Comparison of ENCODE assay signal across 26 cellular contexts in genomic region chr9:5384436-5384835, GRCh38. TPM values are rescaled to one million over a fixed set of nuclear protein-coding genes. Genes with fewer than 3 reads are reported as not detected.
DNase-seq lines count a peak whose midpoint lies in the region; ATAC-seq lines count a peak whose summit lies in the region.
"Had no signal": no experiment of that assay in that cellular context is flagged by ENCODE, and none has a peak within 500 bp of the region (broad histone marks: within the 10 kb centered on the region; RNA-seq: fewer than 3 reads in every experiment).

No MANE protein-coding gene starts in this region.

- no peaks in the 10 kb centered on the region for H3K27me3 Mint-ChIP-seq in activated T-cell treated with anti-CD3 and anti-CD28 coated beads, Interleukin-2, amount 50 U/mL, for 24 hours
- H3K27me3 Mint-ChIP-seq in activated T-cell treated with anti-CD3 and anti-CD28 coated beads, Interleukin-2, amount 50 U/mL, for 4 hours (ENCODE audit: low read depth) = no peaks in the 10 kb centered on the region
- no peaks in the 10 kb centered on the region for H3K27me3 Mint-ChIP-seq in T-helper 2 cell treated with Interferon-gamma antibody and Interleukin-4, amounts not matched to agents 5 μg/mL and 100 μg/mL, for 36 hours (ENCODE audit: low read depth)
- H3K27me3 Mint-ChIP-seq: CD4-positive, alpha-beta memory T cell; CD4-positive, CD25-positive, alpha-beta regulatory T cell; CD8-positive, alpha-beta memory T cell had no signal

- H3K4me1 Mint-ChIP-seq in activated T-cell treated with anti-CD3 and anti-CD28 coated beads, Interleukin-2, amount 50 U/mL, for 24 hours (ENCODE audit: low read depth) = peaks cover 20% of the 10 kb centered on the region
- H3K4me1 Mint-ChIP-seq in activated T-cell treated with anti-CD3 and anti-CD28 coated beads, Interleukin-2, amount 50 U/mL, for 4 hours (ENCODE audit: low read depth) = peaks cover 13% of the 10 kb centered on the region
- peaks cover 30% of the 10 kb centered on the region for H3K4me1 Mint-ChIP-seq in T-helper 2 cell treated with Interferon-gamma antibody and Interleukin-4, amounts not matched to agents 5 μg/mL and 100 μg/mL, for 36 hours (ENCODE audit: low read depth)

- no peak for ATAC-seq in activated T-cell treated with anti-CD3 and anti-CD28 coated beads, Interleukin-2, amount 50 U/mL, for 4 hours
- no peak for ATAC-seq in GM18907 (IDR thresholded peaks at IDR 0.05; ENCODE audit: unreplicated experiment)
- ATAC-seq: GM12878 had no signal

- DNase-seq in activated T-cell treated with anti-CD3 and anti-CD28 coated beads, Interleukin-2, amount 50 U/mL, for 24 hours = no peak
- no peak for DNase-seq in activated T-cell treated with anti-CD3 and anti-CD28 coated beads, Interleukin-2, amount 50 U/mL, for 4 hours
- DNase-seq in OCI-M1 (lab: John Stamatoyannopoulos, UW) = peak; percentile 90
- no peak for DNase-seq in T-helper 2 cell treated with Interferon-gamma antibody and Interleukin-4, amounts not matched to agents 5 μg/mL and 100 μg/mL, for 36 hours (ENCODE audit: low spot score)
- DNase-seq in ureter (ENCODE audit: low spot score) = no peak
- no peak for DNase-seq in pons (ENCODE audit: low spot score)
- DNase-seq: 8988T; ACHN; BE2C; C1 segment of cervical spinal cord; CD4-positive, alpha-beta memory T cell; CD4-positive, CD25-positive, alpha-beta regulatory T cell; CD8-positive, alpha-beta memory T cell; COR-L47; DMS 273 treated with DMSO at 0.1 percent for 48 hours; DMS153; DMS53; DMS79; DND-41; EL; GDM1 had no signal

- H3K36me3 Mint-ChIP-seq in activated T-cell treated with anti-CD3 and anti-CD28 coated beads, Interleukin-2, amount 50 U/mL, for 24 hours (ENCODE audit: low read depth) = peaks cover 20% of the 10 kb centered on the region
- H3K36me3 Mint-ChIP-seq in activated T-cell treated with anti-CD3 and anti-CD28 coated beads, Interleukin-2, amount 50 U/mL, for 4 hours (ENCODE audit: insufficient read depth) = peaks cover 31% of the 10 kb centered on the region
- H3K36me3 Mint-ChIP-seq in T-helper 2 cell treated with Interferon-gamma antibody and Interleukin-4, amounts not matched to agents 5 μg/mL and 100 μg/mL, for 36 hours (ENCODE audit: low read depth) = peaks cover 4% of the 10 kb centered on the region
- H3K36me3 Mint-ChIP-seq: CD14-positive monocyte had no signal

- no peaks in the 10 kb centered on the region for H3K9me3 Mint-ChIP-seq in activated T-cell treated with anti-CD3 and anti-CD28 coated beads, Interleukin-2, amount 50 U/mL, for 24 hours
- no peaks in the 10 kb centered on the region for H3K9me3 Mint-ChIP-seq in activated T-cell treated with anti-CD3 and anti-CD28 coated beads, Interleukin-2, amount 50 U/mL, for 4 hours
- H3K9me3 Mint-ChIP-seq in T-helper 2 cell treated with Interferon-gamma antibody and Interleukin-4, amounts not matched to agents 5 μg/mL and 100 μg/mL, for 36 hours = no peaks in the 10 kb centered on the region
- H3K9me3 Mint-ChIP-seq: CD4-positive, alpha-beta memory T cell; CD4-positive, CD25-positive, alpha-beta regulatory T cell; CD8-positive, alpha-beta memory T cell had no signal

- peak overlapping the region; percentile 3 for H3K27ac Mint-ChIP-seq in activated T-cell treated with anti-CD3 and anti-CD28 coated beads, Interleukin-2, amount 50 U/mL, for 24 hours
- peak overlapping the region; percentile 11 for H3K27ac Mint-ChIP-seq in T-helper 2 cell treated with Interferon-gamma antibody and Interleukin-4, amounts not matched to agents 5 μg/mL and 100 μg/mL, for 36 hours
- H3K27ac Mint-ChIP-seq: CD14-positive monocyte had no signal

- no peak overlapping the region for H3K4me3 Mint-ChIP-seq in activated T-cell treated with anti-CD3 and anti-CD28 coated beads, Interleukin-2, amount 50 U/mL, for 24 hours
- no peak overlapping the region for H3K4me3 Mint-ChIP-seq in activated T-cell treated with anti-CD3 and anti-CD28 coated beads, Interleukin-2, amount 50 U/mL, for 4 hours
- no peak overlapping the region for H3K4me3 Mint-ChIP-seq in T-helper 2 cell treated with Interferon-gamma antibody and Interleukin-4, amounts not matched to agents 5 μg/mL and 100 μg/mL, for 36 hours
- H3K4me3 Mint-ChIP-seq: CD14-positive monocyte; CD4-positive, alpha-beta memory T cell; CD4-positive, CD25-positive, alpha-beta regulatory T cell; CD8-positive, alpha-beta memory T cell had no signal

RNA-seq across cellular contexts. Expression of gene RLN1, which starts 44.8 kb away (rescaled TPM):
- total RNA-seq in activated T-cell treated with anti-CD3 and anti-CD28 coated beads, Interleukin-2, amount 50 U/mL, for 4 hours = under 1 TPM in 2 of 3 donors, not detected in 1; 0.50 to 0.54 TPM
- total RNA-seq in ureter = not detected
- total RNA-seq: A673, G401 had no signal

RNA-seq across cellular contexts. Expression of gene PLGRKT, which starts 53.3 kb away (rescaled TPM):
- total RNA-seq in activated T-cell treated with anti-CD3 and anti-CD28 coated beads, Interleukin-2, amount 50 U/mL, for 4 hours = 10 to 100 TPM; 23.7 to 45.3 (median 30.9) TPM
- total RNA-seq in ureter = 23.5 TPM
